In the genomic region with DNA sequence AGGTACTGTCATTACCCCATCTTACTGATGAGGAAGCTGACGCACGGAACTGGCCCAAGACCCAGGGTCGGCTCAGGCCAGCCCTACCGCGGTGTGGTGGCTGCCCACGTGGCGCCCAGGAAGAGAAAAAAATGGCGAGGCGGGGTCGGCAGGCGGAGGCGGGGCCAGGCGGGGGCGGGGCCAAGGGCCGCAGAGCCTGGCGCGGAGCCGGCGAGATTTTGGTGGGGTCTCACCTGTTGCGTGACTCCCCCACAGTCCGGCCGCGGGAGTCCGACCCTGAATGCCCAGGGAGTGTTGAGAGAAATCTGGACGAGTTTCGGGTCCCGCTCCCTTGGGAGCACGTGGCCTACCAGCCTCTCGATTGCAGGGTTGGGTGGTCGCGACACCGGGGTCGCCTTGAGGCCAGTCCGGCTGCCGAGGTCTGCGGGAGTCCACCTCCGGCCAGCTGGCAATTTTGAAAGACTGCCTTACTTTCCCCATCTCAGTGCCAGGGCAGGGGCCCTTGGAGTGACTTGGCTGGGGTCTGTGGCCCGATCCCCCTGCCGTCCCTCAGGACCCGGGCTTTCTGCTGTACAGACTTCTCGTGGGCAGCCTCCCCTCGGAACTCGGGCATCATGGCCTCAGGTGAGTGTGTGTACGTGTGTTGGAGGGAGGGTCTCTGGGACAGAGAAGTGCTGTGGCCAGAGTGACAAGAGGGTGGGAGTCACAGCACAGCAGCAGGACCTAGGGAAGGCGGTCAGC, we compare ENCODE assay signal across 1 cellular context.
TF ChIP-seq lines count a peak whose summit lies in the region.

A gene (plus strand): TSS at position 183 of the 741 bp plus-strand sequence. CDS start 1,339 bp downstream, outside the sequence.

TF ChIP-seq in K562, 482 proteins besides CTCF, POLR2A, EP300 and RAD21 (continued from another document and continues in another):
- TF ChIP-seq, protein P1, sequence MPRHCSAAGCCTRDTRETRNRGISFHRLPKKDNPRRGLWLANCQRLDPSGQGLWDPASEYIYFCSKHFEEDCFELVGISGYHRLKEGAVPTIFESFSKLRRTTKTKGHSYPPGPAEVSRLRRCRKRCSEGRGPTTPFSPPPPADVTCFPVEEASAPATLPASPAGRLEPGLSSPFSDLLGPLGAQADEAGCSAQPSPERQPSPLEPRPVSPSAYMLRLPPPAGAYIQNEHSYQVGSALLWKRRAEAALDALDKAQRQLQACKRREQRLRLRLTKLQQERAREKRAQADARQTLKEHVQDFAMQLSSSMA (CRISPR knock-in tag; IDR thresholded peaks at IDR 0.05) = peak; percentile 79; the same call in 1 of the 2 replicates
- TF ChIP-seq TAF15 (IDR thresholded peaks at IDR 0.05; ENCODE audit: low read depth, low read length) (no peak), NCOA1 (IDR thresholded peaks at IDR 0.05; ENCODE audit: low read depth) (no peak), MAFG (tag; conservative IDR thresholded peaks at IDR 0.05) (no peak), SIN3B (IDR thresholded peaks at IDR 0.05; ENCODE audit: low read depth) (no peak), TEAD2 (tag; IDR thresholded peaks at IDR 0.05) (no peak), EGR1 (conservative IDR thresholded peaks at IDR 0.05) (peak; percentile 88), RNF2 (IDR thresholded peaks at IDR 0.05) (peak; percentile 62; the same call in 1 of the 2 replicates), FOXP1 (CRISPR knock-in tag; IDR thresholded peaks at IDR 0.05) (peak; percentile 96), POLR2G (IDR thresholded peaks at IDR 0.05; ENCODE audit: low read depth, low read length) (peak; percentile 86), ZNF76 (CRISPR knock-in tag; IDR thresholded peaks at IDR 0.05; ENCODE audit: borderline replicate concordance) (no peak), ZC3H4 (CRISPR knock-in tag; IDR thresholded peaks at IDR 0.05; ENCODE audit: borderline replicate concordance) (no peak), ZFP36 (IDR thresholded peaks at IDR 0.05; ENCODE audit: low read depth, low read length, partially characterized antibody) (no peak), PHF21A (IDR thresholded peaks at IDR 0.05; ENCODE audit: borderline replicate concordance, low read depth) (0 out of 2 replicates have a peak, but pooled peaks have one; percentile 53), ARID1B (IDR thresholded peaks at IDR 0.05) (no peak), KLF6 (CRISPR knock-in tag; IDR thresholded peaks at IDR 0.05; ENCODE audit: borderline replicate concordance) (0 out of 2 replicates have a peak, but pooled peaks have one; percentile 34), ZNF384 (IDR thresholded peaks at IDR 0.05; ENCODE audit: low read depth, low read length) (peak; percentile 99), ZNF143 (CRISPR knock-in tag; IDR thresholded peaks at IDR 0.05) (peak; percentile 63), KDM1A (IDR thresholded peaks at IDR 0.05) (no peak), SNIP1 (IDR thresholded peaks at IDR 0.05; ENCODE audit: low read depth) (no peak), ZNF583 (CRISPR knock-in tag; IDR thresholded peaks at IDR 0.05) (no peak), BCOR (IDR thresholded peaks at IDR 0.05) (no peak; the same call in 1 of the 2 replicates), PHF8 (IDR thresholded peaks at IDR 0.05; ENCODE audit: borderline replicate concordance, low read length) (peak; percentile 83; the same call in 1 of the 2 replicates), ILK (tag; IDR thresholded peaks at IDR 0.05; ENCODE audit: borderline replicate concordance, low read depth) (no peak), YY1 (IDR thresholded peaks at IDR 0.05; ENCODE audit: borderline replicate concordance in 1 of 3, control insufficient read depth in 1 of 3, extremely low read depth in 1 of 3, insufficient read depth in 3 of 3, insufficient read length in 1 of 3, insufficient replicate concordance in 2 of 3, low read depth in 1 of 3, low read length in 2 of 3) (peak in 2 of 3 experiments; percentile 88 to 92), ASH1L (IDR thresholded peaks at IDR 0.05; ENCODE audit: borderline replicate concordance, low read depth, partially characterized antibody) (no peak), SP2 (IDR thresholded peaks at IDR 0.05; ENCODE audit: extremely low read depth, low read depth, low read length, poor library complexity, severe bottlenecking) (no peak), MYC (IDR thresholded peaks at IDR 0.05; ENCODE audit: low read depth, low read length) (peak; percentile 100), MYC (CRISPR knock-in tag; IDR thresholded peaks at IDR 0.05; ENCODE audit: borderline replicate concordance, low read depth) (peak; percentile 73; the same call in 1 of the 2 replicates), PRMT5 (CRISPR knock-in tag; IDR thresholded peaks at IDR 0.05) (0 out of 2 replicates have a peak, but pooled peaks have one; percentile 11), PCBP1 (IDR thresholded peaks at IDR 0.05; ENCODE audit: low read depth, low read length, poor library complexity, severe bottlenecking) (no peak), ARID2 (IDR thresholded peaks at IDR 0.05) (no peak), E2F3 (CRISPR knock-in tag; IDR thresholded peaks at IDR 0.05) (peak; percentile 33; the same call in 1 of the 2 replicates), GATAD2A (IDR thresholded peaks at IDR 0.05) (no peak), CBX5 (IDR thresholded peaks at IDR 0.05; ENCODE audit: borderline replicate concordance, low read depth) (0 out of 2 replicates have a peak, but pooled peaks have one; percentile 12), SP1 (CRISPR knock-in tag; IDR thresholded peaks at IDR 0.05) (peak; percentile 63), PHB (CRISPR knock-in tag; IDR thresholded peaks at IDR 0.05) (0 out of 2 replicates have a peak, but pooled peaks have one; percentile 22), CREM (IDR thresholded peaks at IDR 0.05; ENCODE audit: low read depth) (peak; percentile 35; the same call in 1 of the 2 replicates), ZNF699 (CRISPR knock-in tag; IDR thresholded peaks at IDR 0.05; ENCODE audit: insufficient replicate concordance) (no peak)
- TF ChIP-seq, protein P2, sequence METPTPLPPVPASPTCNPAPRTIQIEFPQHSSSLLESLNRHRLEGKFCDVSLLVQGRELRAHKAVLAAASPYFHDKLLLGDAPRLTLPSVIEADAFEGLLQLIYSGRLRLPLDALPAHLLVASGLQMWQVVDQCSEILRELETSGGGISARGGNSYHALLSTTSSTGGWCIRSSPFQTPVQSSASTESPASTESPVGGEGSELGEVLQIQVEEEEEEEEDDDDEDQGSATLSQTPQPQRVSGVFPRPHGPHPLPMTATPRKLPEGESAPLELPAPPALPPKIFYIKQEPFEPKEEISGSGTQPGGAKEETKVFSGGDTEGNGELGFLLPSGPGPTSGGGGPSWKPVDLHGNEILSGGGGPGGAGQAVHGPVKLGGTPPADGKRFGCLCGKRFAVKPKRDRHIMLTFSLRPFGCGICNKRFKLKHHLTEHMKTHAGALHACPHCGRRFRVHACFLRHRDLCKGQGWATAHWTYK (CRISPR knock-in tag; IDR thresholded peaks at IDR 0.05) = no peak
- TF ChIP-seq, protein P3, sequence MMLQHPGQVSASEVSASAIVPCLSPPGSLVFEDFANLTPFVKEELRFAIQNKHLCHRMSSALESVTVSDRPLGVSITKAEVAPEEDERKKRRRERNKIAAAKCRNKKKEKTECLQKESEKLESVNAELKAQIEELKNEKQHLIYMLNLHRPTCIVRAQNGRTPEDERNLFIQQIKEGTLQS (IDR thresholded peaks at IDR 0.05) = 0 out of 2 replicates have a peak, but pooled peaks have one; percentile 37
- TF ChIP-seq, protein P3 (CRISPR knock-in tag; conservative IDR thresholded peaks at IDR 0.05) = 0 out of 2 replicates have a peak, but pooled peaks have one; percentile 57
- TF ChIP-seq, protein P4, sequence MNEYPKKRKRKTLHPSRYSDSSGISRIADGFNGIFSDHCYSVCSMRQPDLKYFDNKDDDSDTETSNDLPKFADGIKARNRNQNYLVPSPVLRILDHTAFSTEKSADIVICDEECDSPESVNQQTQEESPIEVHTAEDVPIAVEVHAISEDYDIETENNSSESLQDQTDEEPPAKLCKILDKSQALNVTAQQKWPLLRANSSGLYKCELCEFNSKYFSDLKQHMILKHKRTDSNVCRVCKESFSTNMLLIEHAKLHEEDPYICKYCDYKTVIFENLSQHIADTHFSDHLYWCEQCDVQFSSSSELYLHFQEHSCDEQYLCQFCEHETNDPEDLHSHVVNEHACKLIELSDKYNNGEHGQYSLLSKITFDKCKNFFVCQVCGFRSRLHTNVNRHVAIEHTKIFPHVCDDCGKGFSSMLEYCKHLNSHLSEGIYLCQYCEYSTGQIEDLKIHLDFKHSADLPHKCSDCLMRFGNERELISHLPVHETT (CRISPR knock-in tag; conservative IDR thresholded peaks at IDR 0.05 in 1 of 2, IDR thresholded peaks at IDR 0.05 in 1 of 2) = peak in 1 of 2 experiments; percentile 38; a peak in 2 of 4 replicates
- TF ChIP-seq, protein P5, sequence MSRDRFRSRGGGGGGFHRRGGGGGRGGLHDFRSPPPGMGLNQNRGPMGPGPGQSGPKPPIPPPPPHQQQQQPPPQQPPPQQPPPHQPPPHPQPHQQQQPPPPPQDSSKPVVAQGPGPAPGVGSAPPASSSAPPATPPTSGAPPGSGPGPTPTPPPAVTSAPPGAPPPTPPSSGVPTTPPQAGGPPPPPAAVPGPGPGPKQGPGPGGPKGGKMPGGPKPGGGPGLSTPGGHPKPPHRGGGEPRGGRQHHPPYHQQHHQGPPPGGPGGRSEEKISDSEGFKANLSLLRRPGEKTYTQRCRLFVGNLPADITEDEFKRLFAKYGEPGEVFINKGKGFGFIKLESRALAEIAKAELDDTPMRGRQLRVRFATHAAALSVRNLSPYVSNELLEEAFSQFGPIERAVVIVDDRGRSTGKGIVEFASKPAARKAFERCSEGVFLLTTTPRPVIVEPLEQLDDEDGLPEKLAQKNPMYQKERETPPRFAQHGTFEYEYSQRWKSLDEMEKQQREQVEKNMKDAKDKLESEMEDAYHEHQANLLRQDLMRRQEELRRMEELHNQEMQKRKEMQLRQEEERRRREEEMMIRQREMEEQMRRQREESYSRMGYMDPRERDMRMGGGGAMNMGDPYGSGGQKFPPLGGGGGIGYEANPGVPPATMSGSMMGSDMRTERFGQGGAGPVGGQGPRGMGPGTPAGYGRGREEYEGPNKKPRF (IDR thresholded peaks at IDR 0.05; ENCODE audit: low read depth, low read length) = no peak
- TF ChIP-seq, protein P6, sequence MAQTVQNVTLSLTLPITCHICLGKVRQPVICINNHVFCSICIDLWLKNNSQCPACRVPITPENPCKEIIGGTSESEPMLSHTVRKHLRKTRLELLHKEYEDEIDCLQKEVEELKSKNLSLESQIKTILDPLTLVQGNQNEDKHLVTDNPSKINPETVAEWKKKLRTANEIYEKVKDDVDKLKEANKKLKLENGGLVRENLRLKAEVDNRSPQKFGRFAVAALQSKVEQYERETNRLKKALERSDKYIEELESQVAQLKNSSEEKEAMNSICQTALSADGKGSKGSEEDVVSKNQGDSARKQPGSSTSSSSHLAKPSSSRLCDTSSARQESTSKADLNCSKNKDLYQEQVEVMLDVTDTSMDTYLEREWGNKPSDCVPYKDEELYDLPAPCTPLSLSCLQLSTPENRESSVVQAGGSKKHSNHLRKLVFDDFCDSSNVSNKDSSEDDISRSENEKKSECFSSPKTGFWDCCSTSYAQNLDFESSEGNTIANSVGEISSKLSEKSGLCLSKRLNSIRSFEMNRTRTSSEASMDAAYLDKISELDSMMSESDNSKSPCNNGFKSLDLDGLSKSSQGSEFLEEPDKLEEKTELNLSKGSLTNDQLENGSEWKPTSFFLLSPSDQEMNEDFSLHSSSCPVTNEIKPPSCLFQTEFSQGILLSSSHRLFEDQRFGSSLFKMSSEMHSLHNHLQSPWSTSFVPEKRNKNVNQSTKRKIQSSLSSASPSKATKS (CRISPR knock-in tag; IDR thresholded peaks at IDR 0.05) = no peak
- TF ChIP-seq, protein P7, sequence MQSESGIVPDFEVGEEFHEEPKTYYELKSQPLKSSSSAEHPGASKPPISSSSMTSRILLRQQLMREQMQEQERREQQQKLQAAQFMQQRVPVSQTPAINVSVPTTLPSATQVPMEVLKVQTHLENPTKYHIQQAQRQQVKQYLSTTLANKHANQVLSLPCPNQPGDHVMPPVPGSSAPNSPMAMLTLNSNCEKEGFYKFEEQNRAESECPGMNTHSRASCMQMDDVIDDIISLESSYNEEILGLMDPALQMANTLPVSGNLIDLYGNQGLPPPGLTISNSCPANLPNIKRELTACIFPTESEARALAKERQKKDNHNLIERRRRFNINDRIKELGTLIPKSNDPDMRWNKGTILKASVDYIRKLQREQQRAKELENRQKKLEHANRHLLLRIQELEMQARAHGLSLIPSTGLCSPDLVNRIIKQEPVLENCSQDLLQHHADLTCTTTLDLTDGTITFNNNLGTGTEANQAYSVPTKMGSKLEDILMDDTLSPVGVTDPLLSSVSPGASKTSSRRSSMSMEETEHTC (IDR thresholded peaks at IDR 0.05) = no peak
- TF ChIP-seq, protein P8, sequence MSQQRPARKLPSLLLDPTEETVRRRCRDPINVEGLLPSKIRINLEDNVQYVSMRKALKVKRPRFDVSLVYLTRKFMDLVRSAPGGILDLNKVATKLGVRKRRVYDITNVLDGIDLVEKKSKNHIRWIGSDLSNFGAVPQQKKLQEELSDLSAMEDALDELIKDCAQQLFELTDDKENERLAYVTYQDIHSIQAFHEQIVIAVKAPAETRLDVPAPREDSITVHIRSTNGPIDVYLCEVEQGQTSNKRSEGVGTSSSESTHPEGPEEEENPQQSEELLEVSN (IDR thresholded peaks at IDR 0.05; ENCODE audit: borderline replicate concordance in 1 of 2, extremely low read depth in 1 of 2, insufficient read depth in 1 of 2, insufficient read length in 1 of 2, low read depth in 1 of 2, low read length in 1 of 2, poor library complexity in 1 of 2, severe bottlenecking in 1 of 2) = peak; percentile 48 to 80
- TF ChIP-seq, protein P9, sequence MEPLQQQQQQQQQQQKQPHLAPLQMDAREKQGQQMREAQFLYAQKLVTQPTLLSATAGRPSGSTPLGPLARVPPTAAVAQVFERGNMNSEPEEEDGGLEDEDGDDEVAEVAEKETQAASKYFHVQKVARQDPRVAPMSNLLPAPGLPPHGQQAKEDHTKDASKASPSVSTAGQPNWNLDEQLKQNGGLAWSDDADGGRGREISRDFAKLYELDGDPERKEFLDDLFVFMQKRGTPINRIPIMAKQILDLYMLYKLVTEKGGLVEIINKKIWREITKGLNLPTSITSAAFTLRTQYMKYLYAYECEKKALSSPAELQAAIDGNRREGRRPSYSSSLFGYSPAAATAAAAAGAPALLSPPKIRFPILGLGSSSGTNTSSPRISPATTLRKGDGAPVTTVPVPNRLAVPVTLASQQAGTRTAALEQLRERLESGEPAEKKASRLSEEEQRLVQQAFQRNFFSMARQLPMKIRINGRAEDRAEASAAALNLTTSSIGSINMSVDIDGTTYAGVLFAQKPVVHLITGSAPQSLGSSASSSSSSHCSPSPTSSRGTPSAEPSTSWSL (CRISPR knock-in tag; IDR thresholded peaks at IDR 0.05; ENCODE audit: borderline replicate concordance) = no peak
- TF ChIP-seq, protein P10, sequence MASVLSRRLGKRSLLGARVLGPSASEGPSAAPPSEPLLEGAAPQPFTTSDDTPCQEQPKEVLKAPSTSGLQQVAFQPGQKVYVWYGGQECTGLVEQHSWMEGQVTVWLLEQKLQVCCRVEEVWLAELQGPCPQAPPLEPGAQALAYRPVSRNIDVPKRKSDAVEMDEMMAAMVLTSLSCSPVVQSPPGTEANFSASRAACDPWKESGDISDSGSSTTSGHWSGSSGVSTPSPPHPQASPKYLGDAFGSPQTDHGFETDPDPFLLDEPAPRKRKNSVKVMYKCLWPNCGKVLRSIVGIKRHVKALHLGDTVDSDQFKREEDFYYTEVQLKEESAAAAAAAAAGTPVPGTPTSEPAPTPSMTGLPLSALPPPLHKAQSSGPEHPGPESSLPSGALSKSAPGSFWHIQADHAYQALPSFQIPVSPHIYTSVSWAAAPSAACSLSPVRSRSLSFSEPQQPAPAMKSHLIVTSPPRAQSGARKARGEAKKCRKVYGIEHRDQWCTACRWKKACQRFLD (CRISPR knock-in tag; IDR thresholded peaks at IDR 0.05) = peak; percentile 70
